22 cellular contexts compared by ENCODE assay signal in genomic region chr3:121974601-121975111, GRCh38. TPM values are rescaled to one million over a fixed set of nuclear protein-coding genes. Genes with fewer than 3 reads are reported as not detected.
DNase-seq lines count a peak whose midpoint lies in the region; ATAC-seq and TF ChIP-seq lines count a peak whose summit lies in the region.
"Had no signal": no experiment of that assay in that cellular context is flagged by ENCODE, and none has a peak within 500 bp of the region (broad histone marks: within the 10 kb centered on the region; RNA-seq: fewer than 3 reads in every experiment).

No MANE protein-coding gene starts in this region.

- no peak overlapping the region for H3K27ac Mint-ChIP-seq in natural killer cell
- H3K27ac Mint-ChIP-seq: CD8-positive, alpha-beta memory T cell; GM23338 had no signal

- no peak overlapping the region for H2AFZ ChIP-seq in mammary epithelial cell (ENCODE audit: low read depth, low read length)
- H2AFZ ChIP-seq: GM23338, PC-9 had no signal

- H3K9me3 Mint-ChIP-seq in natural killer cell, result peaks cover 0 to 2% of the 10 kb centered on the region in 2 donors

- H3K27me3 Mint-ChIP-seq in natural killer cell (ENCODE audit: low read depth in 2 of 2), result peaks cover 0 to 2% of the 10 kb centered on the region in 2 donors

- no peak for ATAC-seq in natural killer cell
- ATAC-seq: A549, GM23338, HCT116 had no signal

- H3K36me3 Mint-ChIP-seq in natural killer cell, result no peaks in the 10 kb centered on the region

- H3K4me1 ChIP-seq in mammary epithelial cell (ENCODE audit: insufficient read depth, low read length), result peaks cover 39% of the 10 kb centered on the region

- no peaks in the 10 kb centered on the region for H3K27me3 ChIP-seq in mammary epithelial cell (ENCODE audit: insufficient read depth, low read length)
- H3K27me3 ChIP-seq: BLaER1 treated with 17β-estradiol and CSF1 and Interleukin-3, amounts not matched to agents 10 nM and 100 nM had no signal

- H3K4me3 ChIP-seq in mammary epithelial cell (replicated peaks in 1 of 3; ENCODE audit: insufficient read depth in 1 of 3, low read depth in 2 of 3, low read length in 3 of 3), result no peak overlapping the region
- H3K4me3 ChIP-seq: A549; BLaER1 treated with 17β-estradiol and CSF1 and Interleukin-3, amounts not matched to agents 10 nM and 100 nM; GM23338; PC-9; SK-N-MC had no signal

- dilution Hi-C loops in mammary epithelial cell (cut with HindIII; ENCODE audit: low sequenced_read_pairs), result no loop called here

- 0% methylated on average over 2 of the region's 2 CpGs for WGBS in mammary epithelial cell (ENCODE audit: low coverage, missing lambda C conversion rate)

- CTCF ChIA-PET in mammary epithelial cell (lab: Charles Lee; ENCODE audit: low non-redundant PET), result no interaction called here

- H3K79me2 ChIP-seq in mammary epithelial cell (ENCODE audit: insufficient read depth, low read length), result no peaks in the 10 kb centered on the region

- no peaks in the 10 kb centered on the region for H4K20me1 ChIP-seq in mammary epithelial cell (ENCODE audit: insufficient read depth, low read length)
- H4K20me1 ChIP-seq: BLaER1 treated with 17β-estradiol and CSF1 and Interleukin-3, amounts not matched to agents 10 nM and 100 nM had no signal

- H3K9ac ChIP-seq in mammary epithelial cell (ENCODE audit: insufficient read depth, low read length), result peak overlapping the region; percentile 60
- H3K9ac ChIP-seq: BLaER1 treated with 17β-estradiol and CSF1 and Interleukin-3, amounts not matched to agents 10 nM and 100 nM had no signal

- no peak for TF ChIP-seq CTCF in mammary epithelial cell (conservative IDR thresholded peaks at IDR 0.05 in 1 of 2, IDR thresholded peaks at IDR 0.05 in 1 of 2; ENCODE audit: extremely low read depth in 1 of 2, insufficient read depth in 1 of 2, low read depth in 1 of 2, low read length in 2 of 2)
- no peak for TF ChIP-seq CTCF in natural killer cell (IDR thresholded peaks at IDR 0.05)

- peak overlapping the region; percentile 99 for H3K27ac ChIP-seq in mammary epithelial cell (ENCODE audit: insufficient read depth, low read depth, low read length)
- H3K27ac ChIP-seq: A549; BLaER1 treated with 17β-estradiol and CSF1 and Interleukin-3, amounts not matched to agents 10 nM and 100 nM; HL-60; PC-9; SK-N-MC had no signal

- H3K4me1 Mint-ChIP-seq in natural killer cell, result no peaks in the 10 kb centered on the region
- H3K4me1 Mint-ChIP-seq: CD8-positive, alpha-beta memory T cell had no signal

- intact Hi-C loops in mammary epithelial cell (cut with micrococcal nuclease), result loop anchor here (2.0 to 5.0 kb wide), 4 partner anchors 118 to 427 kb away; partner anchors contain the start of genes GOLGB1 and POLQ
- intact Hi-C loops in natural killer cell (cut with micrococcal nuclease), result no loop called here

- H3K9me3 ChIP-seq in mammary epithelial cell (replicated peaks; ENCODE audit: insufficient read depth, low read length), result no peaks in the 10 kb centered on the region

- in situ Hi-C loops in mammary epithelial cell (cut with MboI; ENCODE audit: low sequenced_read_pairs in 2 of 2), result no loop called here

- no peaks in the 10 kb centered on the region for H3K36me3 ChIP-seq in mammary epithelial cell (ENCODE audit: insufficient read depth, low read length)

- TSS peak; percentile 91 for BruUV-seq in mammary epithelial cell (replicated peaks; lab: Mats Ljungman, UMichigan)

- DNase-seq in HPDE6-E6E7 (ENCODE audit: extremely low spot score) (peak; percentile 79), RKO (ENCODE audit: low spot score) (peak; percentile 4), mammary epithelial cell (peak; percentile 100), kidney tubule cell (ENCODE audit: low spot score) (peak; percentile 53), natural killer cell (no peak), NCI-H2107 treated with DMSO at 0.1 percent for 48 hours (lab: John Stamatoyannopoulos, UW; ENCODE audit: unreplicated experiment) (no peak), NCI-H2196 (lab: John Stamatoyannopoulos, UW; ENCODE audit: unreplicated experiment) (no peak)
- DNase-seq: CD8-positive, alpha-beta memory T cell; DMS79 treated with DMSO at 0.1 percent for 48 hours; KG1; NCI-H1092 treated with DMSO at 0.1 percent for 48 hours; NCI-H1694; NCI-H446; Right ventricle myocardium superior had no signal

- H3K4me2 ChIP-seq in mammary epithelial cell (ENCODE audit: insufficient read depth, low read depth, low read length), result peak overlapping the region; percentile 28
- H3K4me2 ChIP-seq: A549; BLaER1 treated with 17β-estradiol and CSF1 and Interleukin-3, amounts not matched to agents 10 nM and 100 nM; GM23338; PC-9 had no signal

- no peak overlapping the region for H3K4me3 Mint-ChIP-seq in natural killer cell
- H3K4me3 Mint-ChIP-seq: CD8-positive, alpha-beta memory T cell; GM23338 had no signal

RNA-seq across cellular contexts. Expression of gene ILDR1, which starts 47.4 kb away (rescaled TPM):
- 1 to 10 TPM in 1 of 2 donors, under 1 TPM in 1; 0.21 to 1.2 TPM for total RNA-seq in mammary epithelial cell
- polyA plus RNA-seq in mammary epithelial cell, result 0.20 TPM
- polyA minus RNA-seq in mammary epithelial cell, result 6.5 TPM
- under 1 TPM in 1 of 3 donors, not detected in 2; 0.28 TPM for total RNA-seq in natural killer cell
- total RNA-seq: CD8-positive, alpha-beta memory T cell; G401 had no signal
- polyA plus RNA-seq: A549; CD8-positive, alpha-beta memory T cell had no signal

Comparison
In these comparisons a context has a peak if more than half of its experiments do, and no peak if none do; other contexts are left out.
1. DNase-seq: peak in HPDE6-E6E7 (single experiment), RKO (single experiment), mammary epithelial cell (single experiment) and kidney tubule cell (single experiment); none in natural killer cell (single experiment), NCI-H2107 treated with DMSO at 0.1 percent for 48 hours (single experiment) and NCI-H2196 (single experiment).